2 cellular contexts compared by ENCODE assay signal in genomic region chr1:54965624-54966340, GRCh38.
TF ChIP-seq lines count a peak whose summit lies in the region.

No MANE protein-coding gene starts in this region.

TF ChIP-seq in WTC11, 78 proteins besides CTCF, POLR2A, EP300 and RAD21:
- TF ChIP-seq USF2 (CRISPR knock-in tag; IDR thresholded peaks at IDR 0.05) (peak; percentile 29; the same call in 1 of the 2 replicates), NFYB (CRISPR knock-in tag; conservative IDR thresholded peaks at IDR 0.05; ENCODE audit: low read depth) (peak; percentile 40), ESRRA (CRISPR knock-in tag; IDR thresholded peaks at IDR 0.05; ENCODE audit: borderline replicate concordance) (no peak)

TF ChIP-seq in HepG2, 621 proteins besides CTCF, POLR2A, EP300 and RAD21 (continued from another document):
- TF ChIP-seq TIGD3 (CRISPR knock-in tag; IDR thresholded peaks at IDR 0.05; ENCODE audit: borderline replicate concordance), result no peak
- no peak for TF ChIP-seq NR0B2 (CRISPR knock-in tag; IDR thresholded peaks at IDR 0.05)
- peak; percentile 46; the same call in 1 of the 2 replicates for TF ChIP-seq NFYB (CRISPR knock-in tag; IDR thresholded peaks at IDR 0.05)
